Comparison of ENCODE assay signal across 8 cellular contexts in the genomic region with DNA sequence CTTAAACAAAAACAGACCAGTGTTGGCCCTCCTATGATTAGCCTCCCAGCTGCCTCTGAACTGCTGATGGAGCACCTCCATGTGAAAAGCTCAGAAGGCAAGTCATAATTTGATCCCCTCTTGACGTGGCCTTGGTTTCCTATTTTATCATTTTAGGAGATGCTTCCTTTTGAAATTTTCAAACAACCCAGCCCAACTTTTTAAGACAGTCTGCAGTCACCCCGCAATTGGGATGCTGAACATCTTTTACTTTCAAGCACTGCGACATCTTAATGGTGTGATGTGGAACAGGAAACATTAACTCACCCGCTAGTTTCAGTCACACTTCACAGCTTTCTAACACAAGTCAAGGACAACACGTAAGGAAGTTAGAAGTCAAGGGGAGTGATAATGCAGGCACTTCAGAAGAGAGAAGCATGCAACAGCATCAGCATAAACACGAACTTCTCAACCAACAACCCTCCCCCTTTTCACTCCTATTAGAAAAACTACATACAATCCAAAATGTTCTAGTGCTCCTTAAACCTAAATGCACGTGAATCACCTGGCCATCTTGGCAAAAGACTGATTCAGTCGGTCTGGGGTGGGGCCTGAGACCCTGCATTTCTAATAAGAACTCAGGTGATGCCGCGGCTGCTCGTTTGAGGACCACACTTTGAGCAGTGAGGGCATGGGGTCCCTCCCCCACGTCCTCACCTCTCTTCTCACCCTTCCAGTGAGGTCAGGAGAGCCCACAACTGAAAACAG.
DNase-seq lines count a peak whose midpoint lies in the region; ATAC-seq and TF ChIP-seq lines count a peak whose summit lies in the region.

No MANE protein-coding gene starts in this region.

- no peak overlapping the region for H3K4me3 ChIP-seq in PC-9
- H3K4me3 ChIP-seq in trophoblast cell (ENCODE audit: low read depth, low read length): no peak overlapping the region

- H4K91ac ChIP-seq in trophoblast cell (ENCODE audit: low read depth, low read length): no peak overlapping the region

- peaks cover 89 to 95% (median 92%) of the 10 kb centered on the region in 3 donors for H3K4me1 Mint-ChIP-seq in T-cell
- H3K4me1 Mint-ChIP-seq in mesothelial cell of epicardium: peaks cover 46% of the 10 kb centered on the region

- no TSS peak for BruUV-seq in PC-9 (replicated peaks; lab: Mats Ljungman, UMichigan)

- DNase-seq in T-cell: peak in 24 of 34 experiments; percentile 21 to 72 (median 39)
- DNase-seq in renal cortical epithelial cell (ENCODE audit: low read depth): peak; percentile 59
- no peak for DNase-seq in PC-9
- no peak for DNase-seq in mesothelial cell of epicardium (ENCODE audit: low spot score in 2 of 2, unreplicated experiment in 2 of 2)
- DNase-seq in NCI-H748 (lab: John Stamatoyannopoulos, UW; ENCODE audit: unreplicated experiment): no peak
- no peak for DNase-seq in trophoblast cell

- no peaks in the 10 kb centered on the region for H3K79me1 ChIP-seq in trophoblast cell (ENCODE audit: low read length)

- H3K36me3 Mint-ChIP-seq in T-cell: peaks cover 38% of the 10 kb centered on the region
- no peaks in the 10 kb centered on the region for H3K36me3 Mint-ChIP-seq in mesothelial cell of epicardium

- H3K36me3 ChIP-seq in PC-9 (ENCODE audit: low read depth) (no peaks in the 10 kb centered on the region), trophoblast cell (ENCODE audit: control insufficient read depth in 1 of 2, insufficient read depth in 2 of 2, low read length in 2 of 2) (no peaks in the 10 kb centered on the region)

- H3K4me1 ChIP-seq in PC-9 (replicated peaks; ENCODE audit: insufficient read depth): no peaks in the 10 kb centered on the region
- H3K4me1 ChIP-seq in trophoblast cell (ENCODE audit: control insufficient read depth in 1 of 2, insufficient read depth in 2 of 2, low read length in 2 of 2): no peaks in the 10 kb centered on the region

- H3K27me3 Mint-ChIP-seq in T-cell (no peaks in the 10 kb centered on the region), mesothelial cell of epicardium (ENCODE audit: low read depth) (no peaks in the 10 kb centered on the region)

- WGBS in trophoblast cell (ENCODE audit: extremely low coverage, insufficient coverage, insufficient read length): 100% methylated on average over 1 of the region's 12 CpGs

- no peak overlapping the region for H3K9ac ChIP-seq in trophoblast cell (ENCODE audit: low read length)

- H3K27me3 ChIP-seq in PC-9 (ENCODE audit: insufficient read depth, low read depth) (no peaks in the 10 kb centered on the region), trophoblast cell (ENCODE audit: insufficient read depth, low read length) (no peaks in the 10 kb centered on the region)

- H2BK12ac ChIP-seq in trophoblast cell (ENCODE audit: low read length): no peak overlapping the region

- no peak overlapping the region for H3K23ac ChIP-seq in trophoblast cell (ENCODE audit: low read length)

- no peak overlapping the region for H3K4ac ChIP-seq in trophoblast cell (ENCODE audit: low read depth, low read length)

- TF ChIP-seq CTCF in PC-9 (conservative IDR thresholded peaks at IDR 0.05) (no peak), mesothelial cell of epicardium (IDR thresholded peaks at IDR 0.05; ENCODE audit: unreplicated experiment) (no peak)

- no peak overlapping the region for H2BK5ac ChIP-seq in trophoblast cell (ENCODE audit: low read depth, low read length, poor library complexity)

- no peaks in the 10 kb centered on the region for H3K9me2 ChIP-seq in PC-9 (ENCODE audit: insufficient read depth)

- H3K27ac Mint-ChIP-seq in T-cell: peak overlapping the region; percentile 95 to 97
- no peak overlapping the region for H3K27ac Mint-ChIP-seq in mesothelial cell of epicardium

- H2BK120ac ChIP-seq in trophoblast cell (ENCODE audit: insufficient read depth, low read length, poor library complexity): no peak overlapping the region

- POLR2A ChIA-PET in T-cell (lab: Charles Lee) (interaction anchor here in 1 of 2 donors (1.2 kb wide), 1 partner anchor 24 kb away, joined by 4 read pairs; no protein-coding TSS in a partner anchor), PC-9 (lab: Charles Lee; ENCODE audit: unreplicated experiment) (no interaction called here)

- H3K9me3 ChIP-seq in PC-9 (ENCODE audit: insufficient read depth, low read depth): no peaks in the 10 kb centered on the region
- H3K9me3 ChIP-seq in trophoblast cell (ENCODE audit: insufficient read depth, low read depth, low read length): no peaks in the 10 kb centered on the region

- intact Hi-C loops in PC-9 (cut with micrococcal nuclease; ENCODE audit: unreplicated experiment): no loop called here

- no peaks in the 10 kb centered on the region for H4K20me1 ChIP-seq in PC-9 (ENCODE audit: insufficient read depth)

- no peak overlapping the region for H4K8ac ChIP-seq in trophoblast cell (ENCODE audit: low read depth, low read length)

- CTCF ChIA-PET in T-cell (lab: Charles Lee): interaction anchor here in 1 of 2 donors (1.1 kb wide), 1 partner anchor 17 kb away, joined by 5 read pairs; no protein-coding TSS in a partner anchor
- CTCF ChIA-PET in PC-9 (lab: Charles Lee): no interaction called here

- H3F3A ChIP-seq in PC-9 (ENCODE audit: insufficient read depth, low read depth): no peaks in the 10 kb centered on the region

- no peaks in the 10 kb centered on the region for H3K9me3 Mint-ChIP-seq in T-cell
- no peaks in the 10 kb centered on the region for H3K9me3 Mint-ChIP-seq in mesothelial cell of epicardium

- H3K27ac ChIP-seq in PC-9 (no peak overlapping the region), trophoblast cell (ENCODE audit: low read depth, low read length) (no peak overlapping the region)

- H2AK5ac ChIP-seq in trophoblast cell (ENCODE audit: low read length): no peak overlapping the region

- H3K79me2 ChIP-seq in PC-9 (ENCODE audit: low read depth) (no peaks in the 10 kb centered on the region), trophoblast cell (ENCODE audit: control insufficient read depth, insufficient read depth, low read length, poor library complexity) (no peaks in the 10 kb centered on the region)

- H3K14ac ChIP-seq in trophoblast cell (ENCODE audit: low read length): no peak overlapping the region

- H3K4me3 Mint-ChIP-seq in T-cell (peak overlapping the region; percentile 44 to 76 (median 63)), mesothelial cell of epicardium (no peak overlapping the region)

- peak; percentile 96 for ATAC-seq in GM18873 (IDR thresholded peaks at IDR 0.05; ENCODE audit: low FRiP score, unreplicated experiment)
- peak; percentile 88 for ATAC-seq in HG02798 (IDR thresholded peaks at IDR 0.05; ENCODE audit: poor library complexity, unreplicated experiment)
- ATAC-seq in T-cell (replicated peaks in 1 of 4): peak; percentile 83 to 91 (median 87)

- H4K12ac ChIP-seq in trophoblast cell (ENCODE audit: low read depth, low read length): no peak overlapping the region

- no peak overlapping the region for H3K18ac ChIP-seq in trophoblast cell (ENCODE audit: low read length)

- H2AFZ ChIP-seq in PC-9 (no peak overlapping the region), trophoblast cell (ENCODE audit: insufficient read depth, low read length, poor library complexity) (no peak overlapping the region)

- H3K4me2 ChIP-seq in PC-9: no peak overlapping the region
- no peak overlapping the region for H3K4me2 ChIP-seq in trophoblast cell (ENCODE audit: low read length)

Comparison
In these comparisons a context has a peak if more than half of its experiments do, and no peak if none do; other contexts are left out.
1. DNase-seq: peak in T-cell (24 of 34) and renal cortical epithelial cell (single experiment); none in PC-9 (0 of 2), mesothelial cell of epicardium (0 of 2), NCI-H748 (single experiment) and trophoblast cell (0 of 2).
2. Peak in every context shown above with its lines, with median percentiles within 50 percentile points of each other: ATAC-seq.